1 cellular context compared by ENCODE assay signal in the genomic region with DNA sequence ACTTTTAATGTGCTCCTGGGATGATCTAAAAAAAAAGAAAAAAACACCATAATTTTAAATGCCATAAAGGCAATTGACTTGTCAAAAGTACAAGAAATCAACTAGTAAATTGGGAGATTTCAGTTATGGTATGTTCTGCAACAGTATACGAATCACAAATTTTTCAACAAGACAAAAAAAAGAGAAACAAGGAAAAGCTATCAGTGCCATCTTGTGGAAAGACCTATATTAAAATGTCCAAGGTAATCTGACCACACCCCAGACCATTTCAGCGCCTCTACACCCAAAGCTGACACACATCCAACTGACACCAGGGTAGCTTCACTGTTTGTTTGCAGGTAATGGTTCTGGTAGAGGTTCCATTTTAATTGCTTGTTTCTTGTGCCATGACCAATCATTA.
TF ChIP-seq lines count a peak whose summit lies in the region.

No MANE protein-coding gene starts in this region.

TF ChIP-seq in H1, 55 proteins besides CTCF, POLR2A, EP300 and RAD21:
- TF ChIP-seq CHD2 (IDR thresholded peaks at IDR 0.05; ENCODE audit: low read length) (no peak), JUN (IDR thresholded peaks at IDR 0.05; ENCODE audit: low read depth, low read length) (no peak), SUZ12 (IDR thresholded peaks at IDR 0.05; ENCODE audit: low read length) (no peak), PHF8 (conservative IDR thresholded peaks at IDR 0.05; ENCODE audit: low read depth, low read length) (no peak), HDAC6 (IDR thresholded peaks at IDR 0.05; ENCODE audit: low read depth, low read length) (no peak), GTF2F1 (IDR thresholded peaks at IDR 0.05; ENCODE audit: borderline replicate concordance, low read depth, low read length) (no peak), TBP (IDR thresholded peaks at IDR 0.05; ENCODE audit: low read depth, low read length) (no peak)
TF ChIP-seq in H1: peak in this region for 0.
